28 cellular contexts compared by ENCODE assay signal in the genomic region with DNA sequence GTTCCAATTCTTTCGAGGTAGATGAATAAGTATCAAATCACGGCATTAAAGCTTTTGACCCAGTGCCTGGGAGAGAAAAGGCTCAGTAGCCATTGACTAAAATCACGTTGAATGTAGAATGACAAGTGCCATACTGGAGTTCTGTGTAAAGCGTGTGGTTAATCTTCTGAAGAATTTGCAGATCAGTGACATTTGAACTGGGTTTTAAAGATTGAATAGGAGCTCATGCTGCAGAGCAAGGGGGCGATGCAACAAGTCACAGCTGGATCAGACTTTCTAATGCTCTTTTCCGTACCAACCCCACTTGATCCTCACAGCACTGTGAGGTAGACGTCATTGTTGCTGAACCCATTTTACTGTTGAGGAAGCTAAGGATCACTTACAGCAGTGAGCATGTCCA.
"Had no signal": no experiment of that assay in that cellular context is flagged by ENCODE, and none has a peak within 500 bp of the region (broad histone marks: within the 10 kb centered on the region; RNA-seq: fewer than 3 reads in every experiment).

No MANE protein-coding gene starts in this region.

- H3K36me3 ChIP-seq: esophagus squamous epithelium, heart right ventricle, left lung, neutrophil, right lobe of liver, suprapubic skin, transverse colon, vagina had no signal

- H3K4me3 ChIP-seq: esophagus squamous epithelium, heart right ventricle, left lung, right lobe of liver, smooth muscle cell, suprapubic skin, transverse colon, vagina had no signal

- H3K27ac ChIP-seq: esophagus squamous epithelium, heart right ventricle, left lung, neutrophil, parathyroid adenoma, right lobe of liver, suprapubic skin, vagina had no signal

- H3K4me2 ChIP-seq: smooth muscle cell had no signal

- H3K9ac ChIP-seq: parathyroid adenoma had no signal

- H3K27ac Mint-ChIP-seq: dendritic cell treated with granulocyte-macrophage colony-stimulating factor and Interleukin-4, amounts not matched to agents 40 ng/mL and 50 ng/mL, for 4 days; naive thymus-derived CD4-positive, alpha-beta T cell; nephron progenitor cell; progenitor cell of endocrine pancreas; stimulated activated naive CD8-positive, alpha-beta T cell treated with anti-CD3 and anti-CD28 coated beads, Interleukin-15, amount 100 ng/mL, for 72 hours had no signal

- H3K79me2 ChIP-seq: parathyroid adenoma had no signal

- ATAC-seq: heart right ventricle; left cardiac atrium; left lung; naive thymus-derived CD4-positive, alpha-beta T cell; right lobe of liver; stimulated activated naive CD8-positive, alpha-beta T cell treated with anti-CD3 and anti-CD28 coated beads, Interleukin-15, amount 100 ng/mL, for 72 hours had no signal

- H3K4me1 ChIP-seq: left lung, parathyroid adenoma, suprapubic skin, vagina had no signal

- H3K9me3 Mint-ChIP-seq: dendritic cell treated with granulocyte-macrophage colony-stimulating factor and Interleukin-4, amounts not matched to agents 40 ng/mL and 50 ng/mL, for 4 days; naive thymus-derived CD4-positive, alpha-beta T cell; stimulated activated naive CD8-positive, alpha-beta T cell treated with anti-CD3 and anti-CD28 coated beads, Interleukin-15, amount 100 ng/mL, for 72 hours had no signal

- DNase-seq: effector memory CD4-positive, alpha-beta T cell; erythroblast; esophagus squamous epithelium; foreskin melanocyte; glutamatergic neuron; heart right ventricle; hippocampal formation; left cardiac atrium; left lung; mesendoderm; midbrain; naive thymus-derived CD4-positive, alpha-beta T cell; nephron progenitor cell; right lobe of liver; stimulated activated CD4-positive, alpha-beta T cell treated with anti-CD3 and anti-CD28 coated beads, Interleukin-12 subunit alpha, Interleukin-12 subunit beta, amount 100 ng/mL, for 4 hours; stimulated activated CD4-positive, alpha-beta T cell treated with anti-CD3 and anti-CD28 coated beads, Interleukin-1b, Interleukin-23, amount 100 ng/mL, for 48 hours; stimulated activated CD4-positive, alpha-beta T cell treated with anti-CD3 and anti-CD28 coated beads, Interleukin-4, amount 100 ng/mL, for 1 hour; stimulated activated CD8-positive, alpha-beta memory T cell treated with anti-CD3 and anti-CD28 coated beads, Interleukin-4, amount 100 ng/mL, for 48 hours; stimulated activated naive CD4-positive, alpha-beta T cell; stimulated activated naive CD8-positive, alpha-beta T cell treated with anti-CD3 and anti-CD28 coated beads, Interleukin-15, amount 100 ng/mL, for 72 hours; transverse colon had no signal

- H3K27me3 Mint-ChIP-seq: stimulated activated naive CD8-positive, alpha-beta T cell treated with anti-CD3 and anti-CD28 coated beads, Interleukin-15, amount 100 ng/mL, for 72 hours had no signal

- H3K4me3 Mint-ChIP-seq: dendritic cell treated with granulocyte-macrophage colony-stimulating factor and Interleukin-4, amounts not matched to agents 40 ng/mL and 50 ng/mL, for 4 days; naive thymus-derived CD4-positive, alpha-beta T cell; nephron progenitor cell; stimulated activated naive CD8-positive, alpha-beta T cell treated with anti-CD3 and anti-CD28 coated beads, Interleukin-15, amount 100 ng/mL, for 72 hours had no signal

- H3K4me1 Mint-ChIP-seq: naive thymus-derived CD4-positive, alpha-beta T cell; stimulated activated naive CD8-positive, alpha-beta T cell treated with anti-CD3 and anti-CD28 coated beads, Interleukin-15, amount 100 ng/mL, for 72 hours had no signal

- H3K27me3 ChIP-seq: heart right ventricle, left lung, right lobe of liver, suprapubic skin, transverse colon, vagina had no signal

- H2AFZ ChIP-seq: parathyroid adenoma had no signal

- H3K9me3 ChIP-seq: esophagus squamous epithelium, heart right ventricle, left lung, neutrophil, right lobe of liver, suprapubic skin, transverse colon, vagina had no signal
